Comparison of ENCODE assay signal across 25 cellular contexts in genomic region chr14:98951521-98952152, GRCh38.
"Had no signal": no experiment of that assay in that cellular context is flagged by ENCODE, and none has a peak within 500 bp of the region (broad histone marks: within the 10 kb centered on the region; RNA-seq: fewer than 3 reads in every experiment).

No MANE protein-coding gene starts in this region.

- H3K9me3 ChIP-seq: esophagus squamous epithelium, pancreas, right lobe of liver, suprapubic skin, transverse colon, upper lobe of right lung, vagina had no signal

- DNase-seq: dermis blood vessel endothelial cell; effector memory CD4-positive, alpha-beta T cell; erythroblast; esophagus squamous epithelium; foreskin melanocyte; hypothalamus; immature natural killer cell; natural killer cell; occipital lobe; pancreas; right lobe of liver; stimulated activated CD4-positive, alpha-beta T cell treated with anti-CD3 and anti-CD28 coated beads, Interleukin-12 subunit alpha, Interleukin-12 subunit beta, amount 100 ng/mL, for 4 hours; stimulated activated CD4-positive, alpha-beta T cell treated with anti-CD3 and anti-CD28 coated beads, Interleukin-1b, Interleukin-23, amount 100 ng/mL, for 48 hours; stimulated activated CD4-positive, alpha-beta T cell treated with anti-CD3 and anti-CD28 coated beads, Interleukin-4, amount 100 ng/mL, for 1 hour; stimulated activated CD8-positive, alpha-beta memory T cell treated with anti-CD3 and anti-CD28 coated beads, Interleukin-4, amount 100 ng/mL, for 48 hours; stimulated activated naive CD4-positive, alpha-beta T cell; stimulated activated naive CD8-positive, alpha-beta T cell treated with anti-CD3 and anti-CD28 coated beads, Interleukin-15, amount 100 ng/mL, for 72 hours; transverse colon; upper lobe of right lung had no signal

- H3K4me1 ChIP-seq: pancreas, right lobe of liver had no signal

- H3K27ac ChIP-seq: coronary artery, esophagus squamous epithelium, pancreas, right lobe of liver, suprapubic skin, transverse colon, upper lobe of right lung had no signal

- H3K36me3 ChIP-seq: esophagus squamous epithelium, pancreas, right lobe of liver, suprapubic skin, transverse colon, upper lobe of right lung, vagina had no signal

- ATAC-seq: left lobe of liver; natural killer cell; pancreas; right lobe of liver; stimulated activated naive CD8-positive, alpha-beta T cell treated with anti-CD3 and anti-CD28 coated beads, Interleukin-15, amount 100 ng/mL, for 72 hours; upper lobe of right lung had no signal

- H3K27me3 ChIP-seq: esophagus squamous epithelium, pancreas, right lobe of liver, suprapubic skin, transverse colon, upper lobe of right lung, vagina had no signal

- H3K4me3 ChIP-seq: coronary artery, esophagus squamous epithelium, lung, pancreas, right lobe of liver, smooth muscle cell, suprapubic skin, transverse colon, upper lobe of right lung, vagina had no signal
